ENCODE assay signal across 2 cellular contexts in genomic region chr17:50660887-50661345, GRCh38.
TF ChIP-seq lines count a peak whose summit lies in the region.

No MANE protein-coding gene starts in this region.

TF ChIP-seq in HCT116, 20 proteins besides CTCF, POLR2A, EP300 and RAD21 (continued from another document):
- no peak for TF ChIP-seq REST (IDR thresholded peaks at IDR 0.05; ENCODE audit: low read depth)
- no peak for TF ChIP-seq ZNF274 (IDR thresholded peaks at IDR 0.05; ENCODE audit: low read depth, low read length)
- TF ChIP-seq POLR2AphosphoS5 (IDR thresholded peaks at IDR 0.05; ENCODE audit: low read depth, low read length): no peak

TF ChIP-seq in WTC11, 78 proteins besides CTCF, POLR2A, EP300 and RAD21 (continued from another document):
- TF ChIP-seq STAT6 (CRISPR knock-in tag; conservative IDR thresholded peaks at IDR 0.05; ENCODE audit: low read depth) (no peak), ZNF532 (CRISPR knock-in tag; IDR thresholded peaks at IDR 0.05; ENCODE audit: borderline replicate concordance) (no peak), FOXP4 (CRISPR knock-in tag; IDR thresholded peaks at IDR 0.05) (no peak), NFYB (CRISPR knock-in tag; conservative IDR thresholded peaks at IDR 0.05; ENCODE audit: low read depth) (no peak), ZMAT4 (CRISPR knock-in tag; IDR thresholded peaks at IDR 0.05) (no peak), ZNF263 (CRISPR knock-in tag; IDR thresholded peaks at IDR 0.05; ENCODE audit: low read depth) (no peak), ZSCAN18 (CRISPR knock-in tag; IDR thresholded peaks at IDR 0.05) (no peak)
